27 cellular contexts compared by ENCODE assay signal in genomic region chr18:25181581-25181980, GRCh38.
"Had no signal": no experiment of that assay in that cellular context is flagged by ENCODE, and none has a peak within 500 bp of the region (broad histone marks: within the 10 kb centered on the region; RNA-seq: fewer than 3 reads in every experiment).

No MANE protein-coding gene starts in this region.

- H3K4me3 Mint-ChIP-seq: effector memory CD8-positive, alpha-beta T cell; immature natural killer cell; mesothelial cell of epicardium; naive B cell; natural killer cell treated with Interleukin-12 subunit alpha and Interleukin-12 subunit beta and Interleukin-15 and Interleukin-18, amount 100 ng/mL, for 72 hours; stimulated activated effector memory CD8-positive, alpha-beta T cell treated with anti-CD3 and anti-CD28 coated beads, Interleukin-12 subunit alpha, Interleukin-12 subunit beta, amount 100 ng/mL, for 72 hours had no signal

- H3K4me1 ChIP-seq: esophagus squamous epithelium, sigmoid colon, stomach, thyroid gland had no signal

- H3K4me1 Mint-ChIP-seq: immature natural killer cell; naive B cell; stimulated activated effector memory CD8-positive, alpha-beta T cell treated with anti-CD3 and anti-CD28 coated beads, Interleukin-12 subunit alpha, Interleukin-12 subunit beta, amount 100 ng/mL, for 72 hours had no signal

- H3K27me3 ChIP-seq: esophagus squamous epithelium, ovary, sigmoid colon, stomach, thyroid gland had no signal

- H3K27ac ChIP-seq: esophagus squamous epithelium, ovary, psoas muscle, sigmoid colon, stomach, thyroid gland had no signal

- H3K27ac Mint-ChIP-seq: effector memory CD8-positive, alpha-beta T cell; immature natural killer cell; mesothelial cell of epicardium; naive B cell; natural killer cell treated with Interleukin-12 subunit alpha and Interleukin-12 subunit beta and Interleukin-15 and Interleukin-18, amount 100 ng/mL, for 72 hours; stimulated activated effector memory CD8-positive, alpha-beta T cell treated with anti-CD3 and anti-CD28 coated beads, Interleukin-12 subunit alpha, Interleukin-12 subunit beta, amount 100 ng/mL, for 72 hours had no signal

- H3K9me3 Mint-ChIP-seq: effector memory CD8-positive, alpha-beta T cell; immature natural killer cell; mesothelial cell of epicardium; naive B cell; natural killer cell treated with Interleukin-12 subunit alpha and Interleukin-12 subunit beta and Interleukin-15 and Interleukin-18, amount 100 ng/mL, for 72 hours; stimulated activated effector memory CD8-positive, alpha-beta T cell treated with anti-CD3 and anti-CD28 coated beads, Interleukin-12 subunit alpha, Interleukin-12 subunit beta, amount 100 ng/mL, for 72 hours had no signal

- H3K36me3 ChIP-seq: esophagus squamous epithelium, ovary, sigmoid colon, stomach, thyroid gland had no signal

- DNase-seq: cortex of kidney; effector memory CD8-positive, alpha-beta T cell; erythroblast; esophagus squamous epithelium; foreskin melanocyte; glutamatergic neuron; hypothalamus; immature natural killer cell; islet precursor cell; kidney glomerular epithelial cell; mesenchymal stem cell; mucosa of descending colon; naive B cell; occipital lobe; posterior cingulate gyrus; psoas muscle; sigmoid colon; stimulated activated CD4-positive, alpha-beta T cell treated with anti-CD3 and anti-CD28 coated beads, Interleukin-2, amount 100 ng/mL, for 24 hours; stimulated activated CD4-positive, alpha-beta T cell treated with anti-CD3 and anti-CD28 coated beads, Interleukin-4, amount 100 ng/mL, for 24 hours; stimulated activated naive CD4-positive, alpha-beta T cell treated with Interleukin-2 at 50 U/mL for 16 hours; stomach; thyroid gland; trophoblast cell had no signal

- H3K9me3 ChIP-seq: esophagus squamous epithelium, mucosa of descending colon, ovary, psoas muscle, sigmoid colon, stomach, thyroid gland had no signal

- H3K4me3 ChIP-seq: esophagus squamous epithelium, mucosa of descending colon, ovary, psoas muscle, sigmoid colon, stomach, thyroid gland had no signal

- ATAC-seq: effector memory CD8-positive, alpha-beta T cell; mucosa of descending colon; natural killer cell treated with Interleukin-12 subunit alpha and Interleukin-12 subunit beta and Interleukin-15 and Interleukin-18, amount 100 ng/mL, for 72 hours; stimulated activated effector memory CD8-positive, alpha-beta T cell treated with anti-CD3 and anti-CD28 coated beads, Interleukin-12 subunit alpha, Interleukin-12 subunit beta, amount 100 ng/mL, for 72 hours had no signal

- H3K36me3 Mint-ChIP-seq: immature natural killer cell; mesothelial cell of epicardium; naive B cell; natural killer cell treated with Interleukin-12 subunit alpha and Interleukin-12 subunit beta and Interleukin-15 and Interleukin-18, amount 100 ng/mL, for 72 hours; stimulated activated effector memory CD8-positive, alpha-beta T cell treated with anti-CD3 and anti-CD28 coated beads, Interleukin-12 subunit alpha, Interleukin-12 subunit beta, amount 100 ng/mL, for 72 hours had no signal
